In genomic region chr7:150415161-150416160, GRCh38 we compare ENCODE assay signal across 1 cellular context.
TF ChIP-seq lines count a peak whose summit lies in the region.

No MANE protein-coding gene starts in this region.

TF ChIP-seq in K562, 482 proteins besides CTCF, POLR2A, EP300 and RAD21:
- no peak for TF ChIP-seq CHD2 (IDR thresholded peaks at IDR 0.05; ENCODE audit: low read depth, low read length)
- TF ChIP-seq PKNOX1 (IDR thresholded peaks at IDR 0.05): peak; percentile 57
